In genomic region chr10:30045961-30046360, GRCh38 we compare ENCODE assay signal across 25 cellular contexts.
"Had no signal": no experiment of that assay in that cellular context is flagged by ENCODE, and none has a peak within 500 bp of the region (broad histone marks: within the 10 kb centered on the region; RNA-seq: fewer than 3 reads in every experiment).

No MANE protein-coding gene starts in this region.

- H3K9me3 Mint-ChIP-seq: activated T-helper 1 cell treated with anti-CD3 and anti-CD28 coated beads, Interleukin-12 subunit alpha, Interleukin-12 subunit beta, Interleukin-2, Interleukin-4 antibody, amounts not matched to agents 30 ng/mL and 10 ng/mL and 1 ng/mL, durations not matched to agents 14 hours and 24 hours and 36 hours had no signal

- H3K27me3 ChIP-seq: brain microvascular endothelial cell, cardiac muscle cell, Peyer's patch had no signal

- H3K36me3 Mint-ChIP-seq: activated naive CD8-positive, alpha-beta T cell had no signal

- H3K27ac Mint-ChIP-seq: activated CD8-positive, alpha-beta T cell treated with anti-CD3 and anti-CD28 coated beads, Interleukin-2, amount 10 ng/mL, durations not matched to agents 7 days and 5 days; activated naive CD8-positive, alpha-beta T cell; activated T-helper 1 cell treated with anti-CD3 and anti-CD28 coated beads, Interleukin-12 subunit alpha, Interleukin-12 subunit beta, Interleukin-2, Interleukin-4 antibody, amounts not matched to agents 30 ng/mL and 10 ng/mL and 1 ng/mL, durations not matched to agents 14 hours and 24 hours and 36 hours had no signal

- H3K9ac ChIP-seq: KMS-11, SK-N-SH had no signal

- H3K4me2 ChIP-seq: KMS-11, SK-N-SH had no signal

- H3K4me3 ChIP-seq: cardiac muscle cell, Peyer's patch, SJCRH30 had no signal

- H3K4me3 Mint-ChIP-seq: activated CD8-positive, alpha-beta T cell treated with anti-CD3 and anti-CD28 coated beads, Interleukin-2, amount 10 ng/mL, durations not matched to agents 7 days and 5 days; activated naive CD8-positive, alpha-beta T cell; activated T-helper 1 cell treated with anti-CD3 and anti-CD28 coated beads, Interleukin-12 subunit alpha, Interleukin-12 subunit beta, Interleukin-2, Interleukin-4 antibody, amounts not matched to agents 30 ng/mL and 10 ng/mL and 1 ng/mL, durations not matched to agents 14 hours and 24 hours and 36 hours had no signal

- DNase-seq: activated CD4-positive, alpha-beta T cell treated with anti-CD3 and anti-CD28 coated beads for 48 hours; activated CD4-positive, alpha-beta T cell treated with anti-CD3 and anti-CD28 coated beads, Interleukin-2, amount 50 U/mL, for 4 hours; activated CD4-positive, CD25-positive, alpha-beta regulatory T cell treated with anti-CD3 and anti-CD28 coated beads, Interleukin-2, amount 50 U/mL, for 72 hours; activated CD8-positive, alpha-beta memory T cell treated with anti-CD3 and anti-CD28 coated beads, Interleukin-2, amount 50 U/mL, for 48 hours; activated CD8-positive, alpha-beta T cell treated with anti-CD3 and anti-CD28 coated beads, Interleukin-2, amount 10 ng/mL, durations not matched to agents 7 days and 5 days; activated effector memory CD4-positive, alpha-beta T cell treated with anti-CD3 and anti-CD28 coated beads, Interleukin-2, amount 50 U/mL, for 16 hours; activated naive CD4-positive, alpha-beta T cell treated with Interleukin-2 at 50 U/mL for 16 hours; activated T-cell treated with anti-CD3 and anti-CD28 coated beads, Interleukin-2, amount 50 U/mL, for 1 hour; amygdala; brain microvascular endothelial cell; cerebellar nuclear complex; MM.1S; NCI-H1694; NCI-H2029; NCI-H510A treated with DMSO at 0.1 percent for 48 hours; NCI-H69; Peyer's patch; Right ventricle myocardium superior; SJCRH30; SK-N-SH; T-helper 1 cell had no signal

- H3K9me2 ChIP-seq: SK-N-SH had no signal

- H3K9me3 ChIP-seq: Peyer's patch, SJCRH30, SK-N-SH had no signal

- ATAC-seq: activated CD8-positive, alpha-beta T cell treated with anti-CD3 and anti-CD28 coated beads, Interleukin-2, amount 10 ng/mL, durations not matched to agents 7 days and 5 days had no signal

- H3K36me3 ChIP-seq: brain microvascular endothelial cell, Peyer's patch, SJCRH30 had no signal

- H3K4me1 ChIP-seq: Peyer's patch, SJCRH30 had no signal
